19 cellular contexts compared by ENCODE assay signal in the genomic region with DNA sequence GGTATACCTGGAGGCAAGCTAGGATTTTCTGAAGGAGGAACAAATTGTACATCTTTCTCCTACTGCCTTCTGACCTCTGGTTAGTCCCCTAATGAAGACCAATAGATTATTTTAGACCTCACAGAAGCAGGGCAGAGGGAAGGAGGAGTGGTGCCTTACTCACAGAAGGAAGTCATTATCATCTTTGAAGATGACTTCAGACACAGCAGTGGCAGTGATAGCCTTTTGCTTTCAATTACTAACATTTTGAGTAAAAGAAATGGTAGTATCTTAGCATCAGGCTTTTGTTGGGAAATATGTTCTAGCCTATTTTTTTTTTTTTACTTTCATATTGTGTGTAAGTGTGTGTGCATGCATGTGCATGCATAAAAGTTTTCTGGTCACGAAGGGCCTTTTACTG.
"Had no signal": no experiment of that assay in that cellular context is flagged by ENCODE, and none has a peak within 500 bp of the region (broad histone marks: within the 10 kb centered on the region; RNA-seq: fewer than 3 reads in every experiment).

No MANE protein-coding gene starts in this region.

- H3K4me3 ChIP-seq: adrenal gland, body of pancreas had no signal

- H3K27me3 ChIP-seq: adrenal gland, body of pancreas had no signal

- DNase-seq: activated CD4-positive, alpha-beta T cell treated with anti-CD3 and anti-CD28 coated beads for 48 hours; activated CD4-positive, alpha-beta T cell treated with anti-CD3 and anti-CD28 coated beads, Interleukin-2, amount 50 U/mL, for 4 hours; activated CD4-positive, CD25-positive, alpha-beta regulatory T cell treated with anti-CD3 and anti-CD28 coated beads, Interleukin-2, amount 50 U/mL, for 72 hours; activated CD8-positive, alpha-beta memory T cell treated with anti-CD3 and anti-CD28 coated beads, Interleukin-2, amount 50 U/mL, for 48 hours; activated CD8-positive, alpha-beta T cell treated with anti-CD3 and anti-CD28 coated beads, Interleukin-2, amount 10 ng/mL, durations not matched to agents 7 days and 5 days; activated naive CD4-positive, alpha-beta T cell treated with anti-CD3 and anti-CD28 coated beads, Interleukin-2, amount 50 U/mL, for 16 hours; activated naive CD8-positive, alpha-beta T cell treated with anti-CD3 and anti-CD28 coated beads, Interleukin-2, amount 10 ng/mL, durations not matched to agents 7 days and 5 days; activated T-cell treated with anti-CD3 and anti-CD28 coated beads, Interleukin-2, amount 50 U/mL, for 1 hour; adrenal gland; aorta; body of pancreas; MM.1S; NCI-H1105 treated with DMSO at 0.1 percent for 48 hours; NCI-H1436 treated with DMSO at 0.1 percent for 48 hours; NCI-H187; NCI-H2081; NCI-H510A treated with DMSO at 0.1 percent for 48 hours; NCI-H69; SHP77 treated with DMSO at 0.1 percent for 48 hours had no signal

- H3K27ac ChIP-seq: adrenal gland, body of pancreas had no signal

- H3K36me3 ChIP-seq: adrenal gland had no signal

- H3K9me3 ChIP-seq: adrenal gland, body of pancreas had no signal

- H3K4me1 ChIP-seq: body of pancreas had no signal
